In the genomic region with DNA sequence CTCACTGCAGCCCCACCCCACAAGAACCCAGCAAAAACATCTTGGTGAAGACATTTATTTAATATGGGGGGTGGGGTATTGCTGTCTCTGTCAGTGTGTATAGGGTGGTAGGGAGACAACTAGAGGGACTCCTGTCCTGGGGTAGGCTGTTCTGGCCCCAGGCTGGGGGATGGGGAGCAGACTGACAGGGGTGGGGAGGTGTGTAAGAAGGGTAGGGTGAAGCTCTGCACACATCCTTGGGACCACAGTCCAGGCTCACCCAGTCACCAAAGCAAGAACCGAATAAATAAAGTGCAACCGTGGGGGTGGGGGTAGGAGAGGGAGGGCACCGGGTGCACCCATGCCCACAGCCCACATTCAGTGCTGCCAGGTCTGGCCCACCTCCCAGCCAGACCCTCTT, we compare ENCODE assay signal across 5 cellular contexts.
"Had no signal": no experiment of that assay in that cellular context is flagged by ENCODE, and none has a peak within 500 bp of the region (broad histone marks: within the 10 kb centered on the region; RNA-seq: fewer than 3 reads in every experiment).

No MANE protein-coding gene starts in this region.

- H3K9me3 Mint-ChIP-seq: IgD-negative memory B cell had no signal

- H3K4me1 Mint-ChIP-seq: IgD-negative memory B cell had no signal

- H3K4me3 Mint-ChIP-seq: IgD-negative memory B cell had no signal

- H3K4me3 ChIP-seq: K562 had no signal

- H3K27me3 Mint-ChIP-seq: IgD-negative memory B cell had no signal

- ATAC-seq: HepG2, K562 had no signal

- DNase-seq: IMR-90 had no signal

- H3K27ac ChIP-seq: HL-60 had no signal

- H3K27ac Mint-ChIP-seq: IgD-negative memory B cell had no signal
